ENCODE assay signal across 8 cellular contexts in genomic region chr18:106054-106851, GRCh38. TPM values are rescaled to one million over a fixed set of nuclear protein-coding genes. Genes with fewer than 3 reads are reported as not detected.
A peak's percentile ranks its signal among the peaks of the same experiment; 100 is the strongest.
DNase-seq lines count a peak whose midpoint lies in the region; ATAC-seq, FAIRE-seq and TF ChIP-seq lines count a peak whose summit lies in the region.
"Not testable (repeated sequence)": the region's sequence is repeated elsewhere in the genome, so short reads cannot be mapped to it uniquely, and the experiment has no call there.
"Had no signal": no experiment of that assay in that cellular context is flagged by ENCODE, and none has a peak within 500 bp of the region (broad histone marks: within the 10 kb centered on the region; RNA-seq: fewer than 3 reads in every experiment).

No MANE protein-coding gene starts in this region.

- H3K9me2 ChIP-seq in HCT116 (ENCODE audit: insufficient read depth) = not testable (repeated sequence)

- not testable (repeated sequence) for H4K12ac ChIP-seq in trophoblast cell (ENCODE audit: low read depth, low read length)

- H3K27ac Mint-ChIP-seq in activated T-cell treated with anti-CD3 and anti-CD28 coated beads, Interleukin-2, amount 50 U/mL, for 72 hours; effector memory CD8-positive, alpha-beta T cell: not testable (repeated sequence)

- not testable (repeated sequence) for H3K4me1 ChIP-seq in HCT116 (ENCODE audit: control insufficient read depth in 1 of 2, insufficient read depth in 2 of 2, low read length in 2 of 2); K562 (replicated peaks in 1 of 2; ENCODE audit: control insufficient read depth in 2 of 2, insufficient read depth in 2 of 2, low read length in 2 of 2); trophoblast cell (ENCODE audit: control insufficient read depth in 1 of 2, insufficient read depth in 2 of 2, low read length in 2 of 2)
- H3K4me1 ChIP-seq in HepG2 (ENCODE audit: insufficient read depth, low read length) = peaks cover 33% of the 10 kb centered on the region

- RAD21 ChIA-PET in HCT116 (lab: Charles Lee; ENCODE audit: low non-redundant PET in 1 of 2, low total read pairs in 2 of 2, uncharacterized antibody in 2 of 2, unreplicated experiment in 2 of 2) = not testable (repeated sequence)

- H3K27me3 Mint-ChIP-seq in activated T-cell treated with anti-CD3 and anti-CD28 coated beads, Interleukin-2, amount 50 U/mL, for 72 hours (ENCODE audit: low read depth) = not testable (repeated sequence)
- H3K27me3 Mint-ChIP-seq in effector memory CD8-positive, alpha-beta T cell = peaks cover 0 to 36% of the 10 kb centered on the region in 2 donors

- peak overlapping the region in 1 of 2 donors; percentile 29 for H3K4me3 Mint-ChIP-seq in activated T-cell treated with anti-CD3 and anti-CD28 coated beads, Interleukin-2, amount 50 U/mL, for 72 hours
- not testable (repeated sequence) for H3K4me3 Mint-ChIP-seq in effector memory CD8-positive, alpha-beta T cell

- H3K4ac ChIP-seq in trophoblast cell (ENCODE audit: low read depth, low read length) = not testable (repeated sequence)

- not testable (repeated sequence) for H3K27me3 ChIP-seq in HCT116 (ENCODE audit: insufficient read depth, low read length); K562 (ENCODE audit: control insufficient read depth in 2 of 2, insufficient read depth in 2 of 2, low read length in 2 of 2); HepG2 (ENCODE audit: control insufficient read depth in 1 of 2, insufficient read depth in 2 of 2, low read length in 2 of 2); trophoblast cell (ENCODE audit: insufficient read depth, low read length)

- ATAC-seq in HCT116, K562, HepG2: not testable (repeated sequence)
- ATAC-seq in activated T-cell treated with anti-CD3 and anti-CD28 coated beads, Interleukin-2, amount 50 U/mL, for 72 hours (replicated peaks in 1 of 2) = peak; percentile 18 to 26
- peak; percentile 19 for ATAC-seq in effector memory CD8-positive, alpha-beta T cell (replicated peaks)

- TF ChIP-seq POLR2A in HCT116 (IDR thresholded peaks at IDR 0.05; ENCODE audit: borderline replicate concordance, extremely low read depth, insufficient read depth, insufficient read length); K562 (conservative IDR thresholded peaks at IDR 0.05); HepG2 (IDR thresholded peaks at IDR 0.05; ENCODE audit: insufficient read depth in 1 of 2, low read depth in 2 of 2, low read length in 2 of 2): not testable (repeated sequence)

- WGBS in K562 (ENCODE audit: insufficient coverage, low coverage, missing lambda C conversion rate) = 34% methylated on average over 4 of the region's 4 CpGs
- WGBS in HepG2 (ENCODE audit: low lambda C conversion rate) = 13% methylated on average over 4 of the region's 4 CpGs
- WGBS in trophoblast cell (ENCODE audit: extremely low coverage, insufficient coverage, insufficient read length) = no CpG with 5 or more reads among the region's 4 CpGs

- H4K20me1 ChIP-seq in HCT116 (ENCODE audit: insufficient read depth); K562 (replicated peaks; ENCODE audit: control insufficient read depth, insufficient read depth, low read length); HepG2 (ENCODE audit: insufficient read depth, low read length): not testable (repeated sequence)

- H3K9ac ChIP-seq in HCT116 (ENCODE audit: low read length); K562 (ENCODE audit: insufficient read depth in 1 of 2, low read depth in 2 of 2, low read length in 2 of 2); HepG2 (ENCODE audit: insufficient read depth, low read depth, low read length); trophoblast cell (ENCODE audit: low read length): not testable (repeated sequence)

- not testable (repeated sequence) for H3K79me2 ChIP-seq in HCT116 (ENCODE audit: insufficient read depth, low read length); K562 (ENCODE audit: control insufficient read depth, insufficient read depth, low read length); HepG2 (ENCODE audit: insufficient read depth, low read length); trophoblast cell (ENCODE audit: control insufficient read depth, insufficient read depth, low read length, poor library complexity)

- not testable (repeated sequence) for H2BK12ac ChIP-seq in trophoblast cell (ENCODE audit: low read length)

- peaks cover 34% of the 10 kb centered on the region for H3K4me1 Mint-ChIP-seq in activated T-cell treated with anti-CD3 and anti-CD28 coated beads, Interleukin-2, amount 50 U/mL, for 72 hours (ENCODE audit: low read depth)
- H3K4me1 Mint-ChIP-seq in effector memory CD8-positive, alpha-beta T cell (ENCODE audit: low read depth in 2 of 2) = peaks cover 5 to 18% of the 10 kb centered on the region in 2 donors

- H4K91ac ChIP-seq in trophoblast cell (ENCODE audit: low read depth, low read length) = not testable (repeated sequence)

- BruUV-seq in HCT116 (replicated peaks; lab: Mats Ljungman, UMichigan); K562 (replicated peaks; lab: Mats Ljungman, UMichigan); HepG2 (replicated peaks; lab: Mats Ljungman, UMichigan): not testable (repeated sequence)

- H3K36me3 ChIP-seq in HCT116 (ENCODE audit: control insufficient read depth in 1 of 2, insufficient read depth in 2 of 2, low read length in 2 of 2); K562 (ENCODE audit: control insufficient read depth, insufficient read depth, low read length); HepG2 (replicated peaks in 1 of 2; ENCODE audit: control insufficient read depth in 1 of 2, insufficient read depth in 2 of 2, low read length in 2 of 2); trophoblast cell (ENCODE audit: control insufficient read depth in 1 of 2, insufficient read depth in 2 of 2, low read length in 2 of 2): not testable (repeated sequence)

- DNase-seq in HCT116 (ENCODE audit: low read depth, low spot score); K562 (ENCODE audit: extremely low read depth in 1 of 4, low spot score in 3 of 4); effector memory CD8-positive, alpha-beta T cell: not testable (repeated sequence)
- DNase-seq in NAMALWA (ENCODE audit: low spot score) (peak; percentile 50), HepG2 (ENCODE audit: low spot score) (peak; percentile 63), trophoblast cell (peak; percentile 5 to 22)
- DNase-seq in activated T-cell treated with anti-CD3 and anti-CD28 coated beads, Interleukin-2, amount 50 U/mL, for 72 hours = peak in 1 of 2 donors; percentile 16

- in situ Hi-C loops in K562 (cut with MboI); HepG2 (cut with HindIII; ENCODE audit: extremely low pct_ligation_motif_present, low pct_unique_long_range_greater_than_20kb): not testable (repeated sequence)

- H2AFZ ChIP-seq in HCT116 (ENCODE audit: low read depth, low read length, poor library complexity, severe bottlenecking); K562 (ENCODE audit: low read depth, low read length); HepG2 (ENCODE audit: low read length); trophoblast cell (ENCODE audit: insufficient read depth, low read length, poor library complexity): not testable (repeated sequence)

- CTCF ChIA-PET in HCT116 (lab: Charles Lee); K562 (lab: Yijun Ruan, JAX; ENCODE audit: low intra/inter-chr PET ratio); HepG2 (lab: Yijun Ruan, JAX; ENCODE audit: low intra/inter-chr PET ratio, low total read pairs): not testable (repeated sequence)

- not testable (repeated sequence) for H3K14ac ChIP-seq in trophoblast cell (ENCODE audit: low read length)

- H3K18ac ChIP-seq in trophoblast cell (ENCODE audit: low read length) = not testable (repeated sequence)

- intact Hi-C loops in HCT116 (cut with micrococcal nuclease); K562 (cut with micrococcal nuclease); HepG2 (cut with micrococcal nuclease; ENCODE audit: unreplicated experiment): not testable (repeated sequence)

- POLR2A ChIA-PET in HCT116 (lab: Charles Lee); K562 (lab: Yijun Ruan, JAX); HepG2 (lab: Yijun Ruan, JAX): not testable (repeated sequence)

- not testable (repeated sequence) for H3K4me2 ChIP-seq in HCT116 (ENCODE audit: low read length); K562 (ENCODE audit: insufficient read depth, low read length); HepG2 (ENCODE audit: low read depth, low read length); trophoblast cell (ENCODE audit: low read length)

- not testable (repeated sequence) for H2BK5ac ChIP-seq in trophoblast cell (ENCODE audit: low read depth, low read length, poor library complexity)

- not testable (repeated sequence) for TF ChIP-seq EP300 in K562 (IDR thresholded peaks at IDR 0.05; ENCODE audit: low read length); HepG2 (IDR thresholded peaks at IDR 0.05; ENCODE audit: low read depth in 2 of 2, low read length in 2 of 2); HepG2 (CRISPR knock-in tag; IDR thresholded peaks at IDR 0.05; ENCODE audit: borderline replicate concordance)

- H4K8ac ChIP-seq in trophoblast cell (ENCODE audit: low read depth, low read length) = not testable (repeated sequence)

- FAIRE-seq in K562 (lab: Jason Lieb, UNC); HepG2 (lab: Jason Lieb, UNC): not testable (repeated sequence)

- H3K27ac ChIP-seq in HCT116 (ENCODE audit: low read depth, low read length); K562 (ENCODE audit: extremely low read depth, low read depth, low read length); HepG2 (ENCODE audit: extremely low read length, insufficient read depth, low read length); trophoblast cell (ENCODE audit: low read depth, low read length): not testable (repeated sequence)

- not testable (repeated sequence) for H2BK120ac ChIP-seq in trophoblast cell (ENCODE audit: insufficient read depth, low read length, poor library complexity)

- not testable (repeated sequence) for H3K4me3 ChIP-seq in HCT116 (replicated peaks in 1 of 2; ENCODE audit: low read depth in 1 of 2, low read length in 2 of 2); K562; HepG2 (replicated peaks in 1 of 3; ENCODE audit: insufficient read depth in 1 of 3, low read depth in 2 of 3, low read length in 3 of 3); trophoblast cell (ENCODE audit: low read depth, low read length)

- not testable (repeated sequence) for TF ChIP-seq RAD21 in HCT116 (IDR thresholded peaks at IDR 0.05; ENCODE audit: low read depth); K562 (CRISPR knock-in tag; conservative IDR thresholded peaks at IDR 0.05 in 1 of 2, IDR thresholded peaks at IDR 0.05 in 1 of 2); HepG2 (CRISPR knock-in tag; IDR thresholded peaks at IDR 0.05)

- not testable (repeated sequence) for H3K9me3 ChIP-seq in HCT116 (ENCODE audit: control insufficient read depth in 1 of 2, insufficient read depth in 1 of 2, low read depth in 1 of 2, low read length in 2 of 2); K562 (replicated peaks; ENCODE audit: control insufficient read depth, insufficient read depth, low read depth, low read length)
- peaks cover 31% of the 10 kb centered on the region for H3K9me3 ChIP-seq in HepG2 (ENCODE audit: low read length)
- H3K9me3 ChIP-seq in trophoblast cell (ENCODE audit: insufficient read depth, low read depth, low read length) = peaks cover 19% of the 10 kb centered on the region

- not testable (repeated sequence) for TF ChIP-seq CTCF in HCT116 (IDR thresholded peaks at IDR 0.05 in 2 of 3, conservative IDR thresholded peaks at IDR 0.05 in 1 of 3; ENCODE audit: borderline replicate concordance in 1 of 3, insufficient read depth in 1 of 3, low read depth in 2 of 3, low read length in 2 of 3); K562 (IDR thresholded peaks at IDR 0.05 in 2 of 3, conservative IDR thresholded peaks at IDR 0.05 in 1 of 3; ENCODE audit: insufficient read depth in 2 of 3, low read depth in 1 of 3, low read length in 3 of 3); HepG2 (CRISPR knock-in tag; IDR thresholded peaks at IDR 0.05)

- H2AK5ac ChIP-seq in trophoblast cell (ENCODE audit: low read length) = not testable (repeated sequence)

- not testable (repeated sequence) for H3K79me1 ChIP-seq in trophoblast cell (ENCODE audit: low read length)

- not testable (repeated sequence) for H3K9me1 ChIP-seq in K562 (ENCODE audit: control insufficient read depth, insufficient read depth, low read length)

- not testable (repeated sequence) for H3K23ac ChIP-seq in trophoblast cell (ENCODE audit: low read length)

- peaks cover 13 to 24% of the 10 kb centered on the region in 2 donors for H3K36me3 Mint-ChIP-seq in activated T-cell treated with anti-CD3 and anti-CD28 coated beads, Interleukin-2, amount 50 U/mL, for 72 hours (ENCODE audit: insufficient read depth in 2 of 2)
- not testable (repeated sequence) for H3K36me3 Mint-ChIP-seq in effector memory CD8-positive, alpha-beta T cell (ENCODE audit: insufficient read depth)

- H3K9me3 Mint-ChIP-seq in activated T-cell treated with anti-CD3 and anti-CD28 coated beads, Interleukin-2, amount 50 U/mL, for 72 hours = peaks cover 21 to 28% of the 10 kb centered on the region in 2 donors
- peaks cover 15 to 35% of the 10 kb centered on the region in 2 donors for H3K9me3 Mint-ChIP-seq in effector memory CD8-positive, alpha-beta T cell

RNA-seq across cellular contexts. Expression of gene USP14, which starts 52.1 kb away (rescaled TPM):
- total RNA-seq in HCT116 (2021; ENCODE audit: unreplicated experiment) (56.1 TPM), K562 (2014; rRNA removed) (18.7 and 20.5 TPM in 2 replicates), K562 (2014; rRNA removed; fragmentation: Illumina TruSeq; extraction: Trizol) (34.3 and 37.5 TPM in 2 replicates), K562 (2015; rRNA removed; fragmentation: Illumina TruSeq; extraction: Trizol) (25.7 and 28.3 TPM in 2 replicates), K562 (2021) (114 and 122 TPM in 2 replicates), HepG2 (2016; rRNA removed; fragmentation: Illumina TruSeq; extraction: Trizol) (16.6 and 57.4 TPM in 2 replicates)
- 20.5 and 23.6 TPM in 2 replicates for polyA plus RNA-seq in HCT116 (2012)
- 10 to 100 TPM; 65.1 to 80.4 TPM for total RNA-seq in activated T-cell treated with anti-CD3 and anti-CD28 coated beads, Interleukin-2, amount 50 U/mL, for 72 hours
- 31.1 and 120 TPM in 2 replicates for total RNA-seq in K562 (2011; cell fraction: chromatin; rRNA removed; ENCODE audit: low replicate concordance)
- total RNA-seq in K562 (2011; cell fraction: nucleolus; rRNA removed) = 14.7 and 20.5 TPM in 2 replicates
- total RNA-seq in K562 (2011; cell fraction: nucleoplasm; rRNA removed) = 38.9 and 53.7 TPM in 2 replicates
- polyA plus RNA-seq in K562 (2011; rRNA removed) (56.5 and 63.9 TPM in 2 replicates), K562 (2014; fragmentation: Illumina TruSeq; extraction: Trizol) (124 and 129 TPM in 2 replicates), K562 (2014; fragmentation: Nextera tagmentation; extraction: Ambion mirVana) (10 to 100 TPM; 34.4 to 40.3 TPM), K562 (2014; rRNA removed) (44.6 and 67.2 TPM in 2 replicates), HepG2 (2011; rRNA removed) (10.7 and 14.7 TPM in 2 replicates)
- 10.5 and 22.7 TPM in 2 replicates for polyA plus RNA-seq in K562 (2011; cell fraction: cytosol; rRNA removed)
- polyA plus RNA-seq in K562 (2011; cell fraction: nucleus; rRNA removed) = 24.4 and 57.0 TPM in 2 replicates
- 63.7 and 85.9 TPM in 2 replicates for polyA plus RNA-seq in K562 (2012)
- 35.5 and 64.2 TPM in 2 replicates for polyA minus RNA-seq in K562 (2011; rRNA and poly(A)+ RNA removed)
- 51.2 and 61.3 TPM in 2 replicates for polyA minus RNA-seq in K562 (2011; cell fraction: cytosol; rRNA and poly(A)+ RNA removed)
- polyA minus RNA-seq in K562 (2011; cell fraction: nucleus; rRNA and poly(A)+ RNA removed) = 13.6 and 32.7 TPM in 2 replicates
- 38.3 and 42.6 TPM in 2 replicates for total RNA-seq in HepG2 (2016; cell fraction: cytosol; rRNA removed; fragmentation: Illumina TruSeq; extraction: Trizol; ENCODE audit: low read depth)
- 14.9 and 54.3 TPM in 2 replicates for total RNA-seq in HepG2 (2016; cell fraction: insoluble cytoplasmic fraction; rRNA removed; fragmentation: Illumina TruSeq; extraction: Trizol)
- 17.5 and 20.3 TPM in 2 replicates for total RNA-seq in HepG2 (2016; cell fraction: membrane; rRNA removed; fragmentation: Illumina TruSeq; extraction: Trizol)
- 31.7 and 37.4 TPM in 2 replicates for total RNA-seq in HepG2 (2016; cell fraction: nucleus; rRNA removed; fragmentation: Illumina TruSeq; extraction: Trizol)
- polyA plus RNA-seq in HepG2 (2011; cell fraction: cytosol; rRNA removed) = 4.1 and 7.6 TPM in 2 replicates
- polyA plus RNA-seq in HepG2 (2011; cell fraction: nucleus; rRNA removed) = 10.2 and 11.9 TPM in 2 replicates
- polyA plus RNA-seq in HepG2 (2012) = 30.6 and 36.5 TPM in 2 replicates
- 6.5 and 6.6 TPM in 2 replicates for polyA plus RNA-seq in HepG2 (2016; cell fraction: cytosol; fragmentation: Illumina TruSeq; extraction: Trizol; ENCODE audit: low read depth)
- polyA plus RNA-seq in HepG2 (2016; cell fraction: insoluble cytoplasmic fraction; fragmentation: Illumina TruSeq; extraction: Trizol; ENCODE audit: low read depth) = 76.5 and 77.5 TPM in 2 replicates
- polyA plus RNA-seq in HepG2 (2016; cell fraction: membrane; fragmentation: Illumina TruSeq; extraction: Trizol; ENCODE audit: low read depth) = 13.3 and 14.6 TPM in 2 replicates
- polyA plus RNA-seq in HepG2 (2016; cell fraction: nucleus; fragmentation: Illumina TruSeq; extraction: Trizol; ENCODE audit: insufficient read depth, low read depth) = 60.5 and 65.0 TPM in 2 replicates
- polyA minus RNA-seq in HepG2 (2011; rRNA and poly(A)+ RNA removed; ENCODE audit: low replicate concordance) = 5.4 and 7.6 TPM in 2 replicates
- polyA minus RNA-seq in HepG2 (2011; cell fraction: cytosol; rRNA and poly(A)+ RNA removed) = 19.3 and 25.3 TPM in 2 replicates
- polyA minus RNA-seq in HepG2 (2011; cell fraction: nucleus; rRNA and poly(A)+ RNA removed) = 29.3 and 32.4 TPM in 2 replicates
- 51.7 and 54.8 TPM in 2 replicates for polyA plus RNA-seq in trophoblast cell (2013)

RNA-seq across cellular contexts. Expression of gene TUBB8B, which starts 56.8 kb away (rescaled TPM):
- total RNA-seq in HCT116 (2021; ENCODE audit: unreplicated experiment) = 0.57 TPM
- polyA plus RNA-seq in HCT116 (2012) = 0.21 and 0.39 TPM in 2 replicates
- not detected for total RNA-seq in activated T-cell treated with anti-CD3 and anti-CD28 coated beads, Interleukin-2, amount 50 U/mL, for 72 hours
- 0.49 TPM in 1 of 2 replicates, not detected in the other for total RNA-seq in K562 (2011; cell fraction: chromatin; rRNA removed; ENCODE audit: low replicate concordance)
- not detected in 2 replicates for total RNA-seq in K562 (2011; cell fraction: nucleolus; rRNA removed)
- not detected in 2 replicates for total RNA-seq in K562 (2011; cell fraction: nucleoplasm; rRNA removed)
- total RNA-seq in K562 (2014; rRNA removed) = not detected in 2 replicates
- not detected in 2 replicates for total RNA-seq in K562 (2014; rRNA removed; fragmentation: Illumina TruSeq; extraction: Trizol)
- not detected in 2 replicates for total RNA-seq in K562 (2015; rRNA removed; fragmentation: Illumina TruSeq; extraction: Trizol)
- not detected in 2 replicates for total RNA-seq in K562 (2021)
- polyA plus RNA-seq in K562 (2011; rRNA removed) = 0.08 TPM in 1 of 2 replicates, not detected in the other
- polyA plus RNA-seq in K562 (2011; cell fraction: cytosol; rRNA removed) = 0.09 TPM in 1 of 2 replicates, not detected in the other
- 0.17 TPM in 1 of 2 replicates, not detected in the other for polyA plus RNA-seq in K562 (2011; cell fraction: nucleus; rRNA removed)
- polyA plus RNA-seq in K562 (2012) = not detected in 2 replicates
- 0.11 TPM in 1 of 2 replicates, not detected in the other for polyA plus RNA-seq in K562 (2014; fragmentation: Illumina TruSeq; extraction: Trizol)
- polyA plus RNA-seq in K562 (2014; fragmentation: Nextera tagmentation; extraction: Ambion mirVana) = not detected
- polyA plus RNA-seq in K562 (2014; rRNA removed) = not detected in 2 replicates
- polyA minus RNA-seq in K562 (2011; rRNA and poly(A)+ RNA removed) = not detected in 2 replicates
- polyA minus RNA-seq in K562 (2011; cell fraction: cytosol; rRNA and poly(A)+ RNA removed) = not detected in 2 replicates
- not detected in 2 replicates for polyA minus RNA-seq in K562 (2011; cell fraction: nucleus; rRNA and poly(A)+ RNA removed)
- total RNA-seq in HepG2 (2016; rRNA removed; fragmentation: Illumina TruSeq; extraction: Trizol) = 0.71 and 0.98 TPM in 2 replicates
- 0.51 and 0.88 TPM in 2 replicates for total RNA-seq in HepG2 (2016; cell fraction: cytosol; rRNA removed; fragmentation: Illumina TruSeq; extraction: Trizol; ENCODE audit: low read depth)
- total RNA-seq in HepG2 (2016; cell fraction: insoluble cytoplasmic fraction; rRNA removed; fragmentation: Illumina TruSeq; extraction: Trizol) = 0.71 and 0.74 TPM in 2 replicates
- total RNA-seq in HepG2 (2016; cell fraction: membrane; rRNA removed; fragmentation: Illumina TruSeq; extraction: Trizol) = 1.3 and 1.4 TPM in 2 replicates
- total RNA-seq in HepG2 (2016; cell fraction: nucleus; rRNA removed; fragmentation: Illumina TruSeq; extraction: Trizol) = not detected in 2 replicates
- 4.4 and 6.7 TPM in 2 replicates for polyA plus RNA-seq in HepG2 (2011; rRNA removed)
- polyA plus RNA-seq in HepG2 (2011; cell fraction: cytosol; rRNA removed) = 2.2 and 6.5 TPM in 2 replicates
- polyA plus RNA-seq in HepG2 (2011; cell fraction: nucleus; rRNA removed) = 5.7 and 15.2 TPM in 2 replicates
- polyA plus RNA-seq in HepG2 (2012) = 0.51 and 2.7 TPM in 2 replicates
- polyA plus RNA-seq in HepG2 (2016; cell fraction: cytosol; fragmentation: Illumina TruSeq; extraction: Trizol; ENCODE audit: low read depth) = 0.77 and 1.1 TPM in 2 replicates
- polyA plus RNA-seq in HepG2 (2016; cell fraction: insoluble cytoplasmic fraction; fragmentation: Illumina TruSeq; extraction: Trizol; ENCODE audit: low read depth) = 0.75 and 0.88 TPM in 2 replicates
- polyA plus RNA-seq in HepG2 (2016; cell fraction: membrane; fragmentation: Illumina TruSeq; extraction: Trizol; ENCODE audit: low read depth) = 1.4 and 2.1 TPM in 2 replicates
- polyA plus RNA-seq in HepG2 (2016; cell fraction: nucleus; fragmentation: Illumina TruSeq; extraction: Trizol; ENCODE audit: insufficient read depth, low read depth) = 2.2 and 2.4 TPM in 2 replicates
- 0.65 and 4.4 TPM in 2 replicates for polyA minus RNA-seq in HepG2 (2011; rRNA and poly(A)+ RNA removed; ENCODE audit: low replicate concordance)
- polyA minus RNA-seq in HepG2 (2011; cell fraction: cytosol; rRNA and poly(A)+ RNA removed) = not detected in 2 replicates
- polyA minus RNA-seq in HepG2 (2011; cell fraction: nucleus; rRNA and poly(A)+ RNA removed) = 0.99 and 1.4 TPM in 2 replicates
- polyA plus RNA-seq in trophoblast cell (2013) = 0.12 and 0.17 TPM in 2 replicates
- total RNA-seq: CD4-positive, alpha-beta memory T cell had no signal
- polyA plus RNA-seq: CD4-positive, alpha-beta memory T cell had no signal
